ENCODE assay signal across 12 cellular contexts in the genomic region with DNA sequence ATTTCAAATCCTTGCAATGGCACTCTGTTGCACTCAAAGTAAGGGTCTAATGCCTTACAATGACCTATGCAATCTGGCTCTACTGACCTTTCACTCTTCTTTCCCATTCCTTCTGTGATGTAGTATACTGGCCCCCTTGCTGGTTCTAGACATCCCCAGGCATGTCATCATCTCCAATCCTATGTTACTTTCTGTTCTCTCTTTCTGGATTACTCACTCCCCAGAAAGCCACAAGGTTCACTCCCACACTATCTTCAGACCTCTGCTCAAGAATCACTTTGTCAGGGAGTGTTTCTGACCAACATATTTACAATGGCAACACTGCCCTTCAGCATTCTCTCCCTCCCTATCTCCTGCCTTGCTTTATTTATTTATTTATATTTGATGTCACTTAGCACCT.
DNase-seq lines count a peak whose midpoint lies in the region; ATAC-seq and TF ChIP-seq lines count a peak whose summit lies in the region.
"Had no signal": no experiment of that assay in that cellular context is flagged by ENCODE, and none has a peak within 500 bp of the region (broad histone marks: within the 10 kb centered on the region; RNA-seq: fewer than 3 reads in every experiment).

No MANE protein-coding gene starts in this region.

- H3F3A ChIP-seq in GM23248 (ENCODE audit: insufficient read depth) = no peaks in the 10 kb centered on the region

- no peaks in the 10 kb centered on the region for H3K9me2 ChIP-seq in GM23248 (ENCODE audit: insufficient read depth)

- H3K4me2 ChIP-seq in GM23248 (ENCODE audit: unreplicated experiment) = no peak overlapping the region

- no peaks in the 10 kb centered on the region for H3K9me3 ChIP-seq in GM23248 (ENCODE audit: low read depth)
- H3K9me3 ChIP-seq in heart right ventricle = no peaks in the 10 kb centered on the region
- H3K9me3 ChIP-seq: Caco-2 had no signal

- TF ChIP-seq CTCF in fibroblast of pulmonary artery (IDR thresholded peaks at IDR 0.05; ENCODE audit: low read length, missing control alignments) = no peak
- TF ChIP-seq CTCF in heart right ventricle (IDR thresholded peaks at IDR 0.05) = no peak

- in situ Hi-C loops in GM23248 (cut with MboI) = no loop called here

- H3K4me1 ChIP-seq in GM23248 (ENCODE audit: insufficient read depth) (no peaks in the 10 kb centered on the region), heart right ventricle (no peaks in the 10 kb centered on the region)
- H3K4me1 ChIP-seq: Caco-2 had no signal

- H3K36me3 ChIP-seq in GM23248 (ENCODE audit: low read depth) = no peaks in the 10 kb centered on the region
- H3K36me3 ChIP-seq in heart right ventricle = no peaks in the 10 kb centered on the region

- H3K79me2 ChIP-seq in GM23248 (ENCODE audit: insufficient read depth) = no peaks in the 10 kb centered on the region

- intact Hi-C loops in heart right ventricle (cut with DNase I) = no loop called here

- ATAC-seq in GM18517 (IDR thresholded peaks at IDR 0.05; ENCODE audit: unreplicated experiment) = peak; percentile 66
- ATAC-seq in heart right ventricle = no peak

- H3K4me3 ChIP-seq in GM23248 (no peak overlapping the region), fibroblast of pulmonary artery (replicated peaks; ENCODE audit: low read depth, low read length) (no peak overlapping the region), heart right ventricle (no peak overlapping the region)
- H3K4me3 ChIP-seq: coronary artery had no signal

- no peaks in the 10 kb centered on the region for H4K20me1 ChIP-seq in GM23248 (ENCODE audit: insufficient read depth)

- H3K27ac ChIP-seq in GM23248 = no peak overlapping the region
- no peak overlapping the region for H3K27ac ChIP-seq in heart right ventricle
- H3K27ac ChIP-seq: coronary artery had no signal

- no peaks in the 10 kb centered on the region; the same call in 1 of the 2 replicates for H3K27me3 ChIP-seq in GM23248 (replicated peaks; ENCODE audit: insufficient read depth)
- H3K27me3 ChIP-seq in heart right ventricle = no peaks in the 10 kb centered on the region

- no peak overlapping the region for H2AFZ ChIP-seq in GM23248

- no peak overlapping the region for H3K9ac ChIP-seq in GM23248

- peak; percentile 6 for DNase-seq in GM23248
- peak; percentile 22 for DNase-seq in HS-5 (ENCODE audit: low read depth)
- DNase-seq in fibroblast of pulmonary artery (ENCODE audit: low read depth) = peak; percentile 54
- no peak for DNase-seq in effector CD4-positive, alpha-beta T cell
- no peak for DNase-seq in hippocampal formation (lab: John Stamatoyannopoulos, UW)
- no peak for DNase-seq in heart right ventricle
- no peak for DNase-seq in NCI-H1930 (lab: John Stamatoyannopoulos, UW)
- DNase-seq: Caco-2, MM.1S, retina had no signal

Comparison
In these comparisons a context has a peak if more than half of its experiments do, and no peak if none do; other contexts are left out.
1. DNase-seq: peak in GM23248 (single experiment), HS-5 (single experiment) and fibroblast of pulmonary artery (single experiment); none in effector CD4-positive, alpha-beta T cell (single experiment), hippocampal formation (0 of 2), heart right ventricle (0 of 2) and NCI-H1930 (0 of 2).